ENCODE assay signal across 8 cellular contexts in genomic region chr17:31494259-31495048, GRCh38.
DNase-seq lines count a peak whose midpoint lies in the region; ATAC-seq and TF ChIP-seq lines count a peak whose summit lies in the region.

No MANE protein-coding gene starts in this region.

- peaks cover 93% of the 10 kb centered on the region for H3K4me1 Mint-ChIP-seq in stimulated activated effector memory CD8-positive, alpha-beta T cell treated with anti-CD3 and anti-CD28 coated beads, Interleukin-12 subunit alpha, Interleukin-12 subunit beta, amount 100 ng/mL, for 72 hours
- peaks cover 2% of the 10 kb centered on the region for H3K4me1 Mint-ChIP-seq in chondrocyte (ENCODE audit: low read depth)

- H3K4me3 Mint-ChIP-seq in stimulated activated effector memory CD8-positive, alpha-beta T cell treated with anti-CD3 and anti-CD28 coated beads, Interleukin-12 subunit alpha, Interleukin-12 subunit beta, amount 100 ng/mL, for 72 hours = peak overlapping the region; percentile 86
- H3K4me3 Mint-ChIP-seq in chondrocyte (ENCODE audit: unreplicated experiment) = no peak overlapping the region

- H3K27ac ChIP-seq in right atrium auricular region (no peak overlapping the region), testis (no peak overlapping the region)

- H3K27me3 ChIP-seq in right atrium auricular region = no peaks in the 10 kb centered on the region
- no peaks in the 10 kb centered on the region for H3K27me3 ChIP-seq in testis

- intact Hi-C loops in testis (cut with DNase I; ENCODE audit: low total_unique reads) = no loop called here

- no peaks in the 10 kb centered on the region for H3K9me3 Mint-ChIP-seq in stimulated activated effector memory CD8-positive, alpha-beta T cell treated with anti-CD3 and anti-CD28 coated beads, Interleukin-12 subunit alpha, Interleukin-12 subunit beta, amount 100 ng/mL, for 72 hours
- no peaks in the 10 kb centered on the region for H3K9me3 Mint-ChIP-seq in chondrocyte (ENCODE audit: low read depth)

- H3K36me3 Mint-ChIP-seq in stimulated activated effector memory CD8-positive, alpha-beta T cell treated with anti-CD3 and anti-CD28 coated beads, Interleukin-12 subunit alpha, Interleukin-12 subunit beta, amount 100 ng/mL, for 72 hours = peaks cover 3% of the 10 kb centered on the region
- H3K36me3 Mint-ChIP-seq in chondrocyte (ENCODE audit: low read depth) = no peaks in the 10 kb centered on the region

- no peaks in the 10 kb centered on the region for H3K9me3 ChIP-seq in right atrium auricular region
- no peaks in the 10 kb centered on the region for H3K9me3 ChIP-seq in testis

- peaks cover 0 to 21% of the 10 kb centered on the region in 2 donors for H3K4me1 ChIP-seq in right atrium auricular region
- no peaks in the 10 kb centered on the region for H3K4me1 ChIP-seq in testis

- H3K27ac Mint-ChIP-seq in stimulated activated effector memory CD8-positive, alpha-beta T cell treated with anti-CD3 and anti-CD28 coated beads, Interleukin-12 subunit alpha, Interleukin-12 subunit beta, amount 100 ng/mL, for 72 hours = peak overlapping the region; percentile 97
- H3K27ac Mint-ChIP-seq in chondrocyte (ENCODE audit: unreplicated experiment) = no peak overlapping the region

- H3K36me3 ChIP-seq in right atrium auricular region = no peaks in the 10 kb centered on the region
- H3K36me3 ChIP-seq in testis (ENCODE audit: low read depth, missing control alignments) = no peaks in the 10 kb centered on the region

- H3K4me3 ChIP-seq in right atrium auricular region = no peak overlapping the region
- no peak overlapping the region for H3K4me3 ChIP-seq in testis

- TF ChIP-seq CTCF in right atrium auricular region (IDR thresholded peaks at IDR 0.05) (no peak), testis (IDR thresholded peaks at IDR 0.05) (no peak), chondrocyte (IDR thresholded peaks at IDR 0.05) (no peak)

- DNase-seq in T-helper 22 cell (ENCODE audit: low read depth) = peak; percentile 57
- DNase-seq in effector CD4-positive, alpha-beta T cell = peak; percentile 56
- peak in 1 of 2 donors; percentile 72 for DNase-seq in stimulated activated effector memory CD8-positive, alpha-beta T cell treated with anti-CD3 and anti-CD28 coated beads, Interleukin-12 subunit alpha, Interleukin-12 subunit beta, amount 100 ng/mL, for 72 hours (ENCODE audit: low spot score in 2 of 2)
- no peak for DNase-seq in right atrium auricular region (ENCODE audit: low spot score)
- DNase-seq in testis = no peak
- no peak for DNase-seq in chondrocyte (ENCODE audit: low spot score)

- H3K27me3 Mint-ChIP-seq in chondrocyte (ENCODE audit: low read depth) = peaks cover 51% of the 10 kb centered on the region

- ATAC-seq in GM18870 (IDR thresholded peaks at IDR 0.05; ENCODE audit: unreplicated experiment) (peak; percentile 51), HG03135 (IDR thresholded peaks at IDR 0.05; ENCODE audit: unreplicated experiment) (peak; percentile 59)
- peak; percentile 90 for ATAC-seq in stimulated activated effector memory CD8-positive, alpha-beta T cell treated with anti-CD3 and anti-CD28 coated beads, Interleukin-12 subunit alpha, Interleukin-12 subunit beta, amount 100 ng/mL, for 72 hours

- WGBS in testis, 2 donors = 78 to 82% methylated on average over 12 of the region's 12 CpGs

- no peak for TF ChIP-seq POLR2A in testis (IDR thresholded peaks at IDR 0.05)

Comparison
In these comparisons a context has a peak if more than half of its experiments do, and no peak if none do; other contexts are left out.
1. DNase-seq: peak in T-helper 22 cell (single experiment) and effector CD4-positive, alpha-beta T cell (single experiment); none in right atrium auricular region (single experiment), testis (single experiment) and chondrocyte (single experiment).
2. Peak in every context shown above with its lines, with median percentiles within 50 percentile points of each other: ATAC-seq.